Comparison of ENCODE assay signal across 8 cellular contexts in genomic region chr20:63520594-63520938, GRCh38. TPM values are rescaled to one million over a fixed set of nuclear protein-coding genes. Genes with fewer than 3 reads are reported as not detected.
DNase-seq lines count a peak whose midpoint lies in the region; ATAC-seq and TF ChIP-seq lines count a peak whose summit lies in the region.

Gene PPDPF (plus strand): TSS chr20:63520765. CDS start chr20:63521309, 544 bp downstream.

- peak; percentile 65 for ATAC-seq in GM19455 (IDR thresholded peaks at IDR 0.05; ENCODE audit: unreplicated experiment)
- ATAC-seq in stimulated activated naive CD8-positive, alpha-beta T cell treated with anti-CD3 and anti-CD28 coated beads, Interleukin-15, Interleukin-2, amounts not matched to agents 100 U/mL and 50 U/mL, for 24 hours = peak; percentile 84

- H2AFZ ChIP-seq in neural cell (ENCODE audit: low read depth, low read length) = peak within 1 kb of the TSS; percentile 69

- no peaks in the 10 kb centered on the region for H3K36me3 ChIP-seq in neural cell (ENCODE audit: insufficient read depth, low read length)

- H3K79me2 ChIP-seq in neural cell (replicated peaks; ENCODE audit: insufficient read depth, low read length) = peaks cover 17% of the 10 kb centered on the region

- peaks cover 9% of the 10 kb centered on the region for H4K20me1 ChIP-seq in neural cell (ENCODE audit: insufficient read depth)

- H3K4me3 ChIP-seq in neural cell (ENCODE audit: low read length) = peak within 1 kb of the TSS; percentile 94

- no peaks in the 10 kb centered on the region for H3K27me3 ChIP-seq in neural cell (ENCODE audit: insufficient read depth, low read depth, low read length)

- DNase-seq in COLO668 (lab: John Stamatoyannopoulos, UW; ENCODE audit: unreplicated experiment) = peak; percentile 91
- DNase-seq in HPDE6-E6E7 (ENCODE audit: extremely low spot score) = peak; percentile 96
- DNase-seq in RPMI8226 = peak; percentile 87
- DNase-seq in activated effector memory CD4-positive, alpha-beta T cell treated with anti-CD3 and anti-CD28 coated beads, Interleukin-2, amount 50 U/mL, for 16 hours = peak; percentile 94
- DNase-seq in fibroblast of the conjunctiva (ENCODE audit: low read depth) = peak; percentile 52
- DNase-seq in stimulated activated naive CD8-positive, alpha-beta T cell treated with anti-CD3 and anti-CD28 coated beads, Interleukin-15, Interleukin-2, amounts not matched to agents 100 U/mL and 50 U/mL, for 24 hours = peak; percentile 89

- H3K9me2 ChIP-seq in neural cell (ENCODE audit: insufficient read depth, low read length) = no peaks in the 10 kb centered on the region

- peak within 1 kb of the TSS; percentile 78 for H3K4me2 ChIP-seq in neural cell (ENCODE audit: low read length)

- H3K27ac ChIP-seq in neural cell (ENCODE audit: low read length) = peak within 1 kb of the TSS; percentile 84

- no peaks in the 10 kb centered on the region for H3K9me3 ChIP-seq in neural cell (ENCODE audit: low read length)

- no peak for TF ChIP-seq RAD21 in neural cell (conservative IDR thresholded peaks at IDR 0.05)

- H3K9ac ChIP-seq in neural cell (ENCODE audit: low read length) = peak within 1 kb of the TSS; percentile 95

- no peak for TF ChIP-seq CTCF in neural cell (IDR thresholded peaks at IDR 0.05; ENCODE audit: poor library complexity, severe bottlenecking)

- H3F3A ChIP-seq in neural cell (ENCODE audit: insufficient read depth, low read length, poor library complexity, severe bottlenecking) = no peaks in the 10 kb centered on the region

- no peak for TF ChIP-seq EP300 in neural cell (conservative IDR thresholded peaks at IDR 0.05; ENCODE audit: poor library complexity, severe bottlenecking)

TF ChIP-seq in neural cell, 6 proteins besides CTCF, POLR2A, EP300 and RAD21:
- no peak for TF ChIP-seq TAF1 (IDR thresholded peaks at IDR 0.05; ENCODE audit: low read depth)
- TF ChIP-seq POLR2AphosphoS5 (IDR thresholded peaks at IDR 0.05) = peak; percentile 95
TF ChIP-seq in neural cell: peak in this region for 1.

RNA-seq across cellular contexts. Expression of gene PPDPF, which starts in this region (rescaled TPM):
- 95.1 and 106 TPM in 2 replicates for polyA plus RNA-seq in neural cell
- 103 and 119 TPM in 2 replicates for polyA minus RNA-seq in neural cell

Comparison
In these comparisons a context has a peak if more than half of its experiments do, and no peak if none do; other contexts are left out.
1. Peak in every context shown above with its lines: DNase-seq, ATAC-seq, H3K4me3 ChIP-seq and H3K27ac ChIP-seq.